ENCODE assay signal across 14 cellular contexts in the genomic region with DNA sequence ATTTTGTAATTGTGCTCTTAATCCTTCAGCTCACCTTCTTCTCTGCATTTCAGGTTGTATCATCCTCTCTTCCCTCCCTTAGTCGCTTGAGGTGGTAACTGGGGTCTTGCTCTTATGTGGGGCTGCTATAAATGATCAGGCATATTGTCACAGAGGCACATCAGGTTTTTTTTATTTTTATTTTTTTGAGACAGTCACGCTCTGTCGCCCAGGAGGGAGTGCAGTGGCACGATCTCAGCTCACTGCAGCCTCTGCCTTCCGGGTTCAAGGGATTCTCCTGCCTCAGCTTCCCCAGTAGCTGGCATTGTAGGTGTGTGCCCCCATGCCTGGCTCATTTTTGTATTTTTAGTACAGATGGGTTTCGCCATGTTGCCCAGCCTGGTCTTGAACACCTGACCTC. TPM values are rescaled to one million over a fixed set of nuclear protein-coding genes. Genes with fewer than 3 reads are reported as not detected.
DNase-seq lines count a peak whose midpoint lies in the region; ATAC-seq, FAIRE-seq and TF ChIP-seq lines count a peak whose summit lies in the region.
"Had no signal": no experiment of that assay in that cellular context is flagged by ENCODE, and none has a peak within 500 bp of the region (broad histone marks: within the 10 kb centered on the region; RNA-seq: fewer than 3 reads in every experiment).

No MANE protein-coding gene starts in this region.

- in situ Hi-C loops in GM12878 (cut with MboI), result no loop called here

- 94% methylated on average over 6 of the region's 6 CpGs for WGBS in GM12878 (ENCODE audit: insufficient coverage, insufficient replicate concordance, low lambda C conversion rate, missing lambda C conversion rate)
- 88 to 96% (median 95%) methylated on average over 6 of the region's 6 CpGs for WGBS in ovary, 3 donors

- H3K27ac ChIP-seq in GM12878 (ENCODE audit: control insufficient read depth, insufficient read depth) (no peak overlapping the region), ovary (no peak overlapping the region)

- H3K27me3 ChIP-seq in GM12878 (replicated peaks in 1 of 2; ENCODE audit: control insufficient read depth in 2 of 2, insufficient read depth in 2 of 2, low read length in 1 of 2) (no peaks in the 10 kb centered on the region), ovary (no peaks in the 10 kb centered on the region)

- intact Hi-C loops in GM12878 (cut with micrococcal nuclease; ENCODE audit: unreplicated experiment), result no loop called here
- intact Hi-C loops in ovary (cut with DNase I), result no loop called here

- H3K79me2 ChIP-seq in GM12878 (ENCODE audit: control insufficient read depth, insufficient read depth, low read length), result peaks cover 74% of the 10 kb centered on the region

- CTCF ChIA-PET in GM12878 (lab: Yijun Ruan, JAX), result interaction anchor here (1.1 kb wide), 1 partner anchor 10 kb away, joined by 4 read pairs; a partner anchor contains a TSS

- FAIRE-seq in GM12892 (lab: Jason Lieb, UNC) (no peak), GM12878 (lab: Jason Lieb, UNC) (no peak)
- FAIRE-seq: H54 had no signal

- POLR2A ChIA-PET in GM12878 (lab: Charles Lee), result interaction anchor here (1.3 kb wide), 1 partner anchor 104 kb away, joined by 3 read pairs; no protein-coding TSS in a partner anchor

- TF ChIP-seq POLR2A in GM12892 (IDR thresholded peaks at IDR 0.05; ENCODE audit: low read depth, low read length), result peak; percentile 31; the same call in 1 of the 2 replicates
- no peak for TF ChIP-seq POLR2A in GM12878 (IDR thresholded peaks at IDR 0.05; ENCODE audit: low read depth, low read length)
- TF ChIP-seq POLR2A in ovary (IDR thresholded peaks at IDR 0.05), result no peak

- no peaks in the 10 kb centered on the region for H3K9me3 Mint-ChIP-seq in activated naive CD4-positive, alpha-beta T cell treated with anti-CD3 and anti-CD28 coated beads, Interleukin-2, amount 50 U/mL, for 24 hours

- H3K9me3 ChIP-seq in GM12878 (replicated peaks; ENCODE audit: control insufficient read depth, insufficient read depth, low read length) (no peaks in the 10 kb centered on the region), ovary (no peaks in the 10 kb centered on the region)

- H3K4me1 ChIP-seq in GM12878 (ENCODE audit: control insufficient read depth, insufficient read depth, low read length), result peaks cover 37% of the 10 kb centered on the region
- H3K4me1 ChIP-seq in ovary (ENCODE audit: insufficient read depth), result peaks cover 4% of the 10 kb centered on the region

- no peak overlapping the region for H3K4me3 ChIP-seq in GM12878
- no peak overlapping the region for H3K4me3 ChIP-seq in ovary

- H3K27me3 Mint-ChIP-seq in activated naive CD4-positive, alpha-beta T cell treated with anti-CD3 and anti-CD28 coated beads, Interleukin-2, amount 50 U/mL, for 24 hours, result no peaks in the 10 kb centered on the region

- H3K4me3 Mint-ChIP-seq in activated naive CD4-positive, alpha-beta T cell treated with anti-CD3 and anti-CD28 coated beads, Interleukin-2, amount 50 U/mL, for 24 hours, result no peak overlapping the region

- no peak for TF ChIP-seq RAD21 in GM12878 (IDR thresholded peaks at IDR 0.05; ENCODE audit: insufficient read depth, low read depth, low read length)

- peak overlapping the region; percentile 31; the same call in 1 of the 2 replicates for H3K4me2 ChIP-seq in GM12878 (ENCODE audit: control insufficient read depth, insufficient read depth)

- RAD21 ChIA-PET in GM12878 (lab: Charles Lee; ENCODE audit: unreplicated experiment), result interaction anchor here (1.1 kb wide), 1 partner anchor 12 kb away, joined by 4 read pairs; no protein-coding TSS in a partner anchor

- H3K27ac Mint-ChIP-seq in activated naive CD4-positive, alpha-beta T cell treated with anti-CD3 and anti-CD28 coated beads, Interleukin-2, amount 50 U/mL, for 24 hours, result peak overlapping the region; percentile 30

- peaks cover 52% of the 10 kb centered on the region for H3K4me1 Mint-ChIP-seq in activated naive CD4-positive, alpha-beta T cell treated with anti-CD3 and anti-CD28 coated beads, Interleukin-2, amount 50 U/mL, for 24 hours

- ATAC-seq in GM12878, result no peak

- peaks cover 10% of the 10 kb centered on the region for H3K36me3 Mint-ChIP-seq in activated naive CD4-positive, alpha-beta T cell treated with anti-CD3 and anti-CD28 coated beads, Interleukin-2, amount 50 U/mL, for 24 hours

- TF ChIP-seq EP300 in GM12878 (IDR thresholded peaks at IDR 0.05; ENCODE audit: borderline replicate concordance in 1 of 2, control insufficient read depth in 1 of 2, low read depth in 2 of 2, low read length in 2 of 2) (no peak), ovary (IDR thresholded peaks at IDR 0.05) (no peak)

- H3K36me3 ChIP-seq in GM12878 (ENCODE audit: control insufficient read depth in 2 of 2, insufficient read depth in 2 of 2, low read length in 1 of 2), result peaks cover 10 to 59% of the 10 kb centered on the region in 2 experiments
- H3K36me3 ChIP-seq in ovary, result no peaks in the 10 kb centered on the region

- no peak overlapping the region; the same call in 1 of the 2 replicates for H3K9ac ChIP-seq in GM12878 (ENCODE audit: control insufficient read depth, insufficient read depth, low read length)

- no peaks in the 10 kb centered on the region for H4K20me1 ChIP-seq in GM12878 (ENCODE audit: control insufficient read depth, insufficient read depth)

- SMC1A ChIA-PET in GM12878 (lab: Charles Lee; ENCODE audit: uncharacterized antibody, unreplicated experiment), result interaction anchor here (1.0 to 1.4 kb wide), 3 partner anchors 9 to 114 kb away, joined by 3 to 6 read pairs (median 3); no protein-coding TSS in a partner anchor

- no peak for TF ChIP-seq CTCF in GM12878 (IDR thresholded peaks at IDR 0.05 in 2 of 3, conservative IDR thresholded peaks at IDR 0.05 in 1 of 3; ENCODE audit: control insufficient read depth in 2 of 3, extremely low read depth in 1 of 3, insufficient read depth in 1 of 3, low read depth in 3 of 3, low read length in 3 of 3)
- TF ChIP-seq CTCF in ovary (IDR thresholded peaks at IDR 0.05), result no peak

- BruUV-seq in GM12878 (replicated peaks; lab: Mats Ljungman, UMichigan), result TSS peak; percentile 1

- no peak overlapping the region for H2AFZ ChIP-seq in GM12878 (ENCODE audit: control insufficient read depth, low read depth, low read length)

- no peak for DNase-seq in activated naive CD4-positive, alpha-beta T cell treated with Interleukin-2 at 50 U/mL for 16 hours
- no peak for DNase-seq in GM12892 (ENCODE audit: insufficient read length)
- DNase-seq in GM12878 (ENCODE audit: low read depth, low spot score), result no peak
- DNase-seq in HPDE6-E6E7 (ENCODE audit: extremely low spot score), result no peak
- DNase-seq in C1 segment of cervical spinal cord (lab: John Stamatoyannopoulos, UW), result no peak
- DNase-seq in ovary, result no peak
- DNase-seq: DND-41, IMR-90, Kasumi-1, MM.1S, NCI-H1092 treated with DMSO at 0.1 percent for 48 hours, NCI-H510A treated with DMSO at 0.1 percent for 48 hours had no signal

TF ChIP-seq in GM12878, 131 proteins besides CTCF, POLR2A, EP300 and RAD21 (continues in another document):
- no peak for TF ChIP-seq ETV6 (conservative IDR thresholded peaks at IDR 0.05 in 1 of 2, IDR thresholded peaks at IDR 0.05 in 1 of 2; ENCODE audit: borderline replicate concordance in 1 of 2, low read depth in 1 of 2)
- TF ChIP-seq MYB (IDR thresholded peaks at IDR 0.05; ENCODE audit: borderline replicate concordance, low read depth, low read length), result no peak
- no peak for TF ChIP-seq BACH1 (IDR thresholded peaks at IDR 0.05; ENCODE audit: borderline replicate concordance)
- TF ChIP-seq POLR2AphosphoS5 (IDR thresholded peaks at IDR 0.05; ENCODE audit: low read length), result peak; percentile 63; the same call in 1 of the 2 replicates
- TF ChIP-seq, protein P1, sequence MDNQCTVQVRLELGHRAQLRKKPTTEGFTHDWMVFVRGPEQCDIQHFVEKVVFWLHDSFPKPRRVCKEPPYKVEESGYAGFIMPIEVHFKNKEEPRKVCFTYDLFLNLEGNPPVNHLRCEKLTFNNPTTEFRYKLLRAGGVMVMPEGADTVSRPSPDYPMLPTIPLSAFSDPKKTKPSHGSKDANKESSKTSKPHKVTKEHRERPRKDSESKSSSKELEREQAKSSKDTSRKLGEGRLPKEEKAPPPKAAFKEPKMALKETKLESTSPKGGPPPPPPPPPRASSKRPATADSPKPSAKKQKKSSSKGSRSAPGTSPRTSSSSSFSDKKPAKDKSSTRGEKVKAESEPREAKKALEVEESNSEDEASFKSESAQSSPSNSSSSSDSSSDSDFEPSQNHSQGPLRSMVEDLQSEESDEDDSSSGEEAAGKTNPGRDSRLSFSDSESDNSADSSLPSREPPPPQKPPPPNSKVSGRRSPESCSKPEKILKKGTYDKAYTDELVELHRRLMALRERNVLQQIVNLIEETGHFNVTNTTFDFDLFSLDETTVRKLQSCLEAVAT (IDR thresholded peaks at IDR 0.05), result no peak
- TF ChIP-seq ZNF24 (IDR thresholded peaks at IDR 0.05), result no peak
- no peak for TF ChIP-seq ATF7 (IDR thresholded peaks at IDR 0.05; ENCODE audit: low read depth)

RNA-seq across cellular contexts. Expression of a gene that starts 9.9 kb away (rescaled TPM):
- polyA plus RNA-seq in GM12892 (2012; ENCODE audit: missing spikeins), result 133 TPM
- total RNA-seq in GM12878 (2013; cell fraction: nucleolus; rRNA removed), result 33.0 and 34.3 TPM in 2 replicates
- total RNA-seq in GM12878 (2014; rRNA removed) (131 and 146 TPM in 2 replicates), GM12878 (2014; rRNA removed; fragmentation: Illumina TruSeq; extraction: Trizol) (206 and 210 TPM in 2 replicates), GM12878 (2021) (214 and 219 TPM in 2 replicates), ovary (100 to 1,000 TPM in 5 of 7 donors, 10 to 100 TPM in 2; 65.5 to 151 (median 134) TPM)
- polyA plus RNA-seq in GM12878 (2011; ENCODE audit: low read depth), result 136 TPM
- polyA plus RNA-seq in GM12878 (2011; rRNA removed) (133 and 170 TPM in 2 replicates), GM12878 (2014; fragmentation: Illumina TruSeq; extraction: Trizol) (214 and 246 TPM in 2 replicates), GM12878 (2014; fragmentation: Nextera tagmentation; extraction: Ambion mirVana) (100 to 1,000 TPM; 133 to 466 TPM), GM12878 (2014; rRNA removed) (137 and 138 TPM in 2 replicates), GM12878 (2016; fragmentation: Nextera tagmentation; extraction: Ambion mirVana) (10 to 100 TPM; 42.3 to 48.4 TPM), ovary (100 to 1,000 TPM in 1 of 2 donors, 10 to 100 TPM in 1; 51.3 to 168 TPM)
- polyA plus RNA-seq in GM12878 (2011; cell fraction: cytosol; rRNA removed), result 48.0 and 52.5 TPM in 2 replicates
- polyA plus RNA-seq in GM12878 (2011; cell fraction: nucleus; rRNA removed), result 32.5 and 43.0 TPM in 2 replicates
- 166 and 179 TPM in 2 replicates for polyA plus RNA-seq in GM12878 (2012)
- 62.1 and 87.1 TPM in 2 replicates for polyA minus RNA-seq in GM12878 (2011; rRNA and poly(A)+ RNA removed)
- 54.3 and 57.8 TPM in 2 replicates for polyA minus RNA-seq in GM12878 (2011; cell fraction: cytosol; rRNA and poly(A)+ RNA removed)
- polyA minus RNA-seq in GM12878 (2011; cell fraction: nucleus; rRNA and poly(A)+ RNA removed), result 18.5 and 35.0 TPM in 2 replicates
